Comparison of ENCODE assay signal across 22 cellular contexts in the genomic region with DNA sequence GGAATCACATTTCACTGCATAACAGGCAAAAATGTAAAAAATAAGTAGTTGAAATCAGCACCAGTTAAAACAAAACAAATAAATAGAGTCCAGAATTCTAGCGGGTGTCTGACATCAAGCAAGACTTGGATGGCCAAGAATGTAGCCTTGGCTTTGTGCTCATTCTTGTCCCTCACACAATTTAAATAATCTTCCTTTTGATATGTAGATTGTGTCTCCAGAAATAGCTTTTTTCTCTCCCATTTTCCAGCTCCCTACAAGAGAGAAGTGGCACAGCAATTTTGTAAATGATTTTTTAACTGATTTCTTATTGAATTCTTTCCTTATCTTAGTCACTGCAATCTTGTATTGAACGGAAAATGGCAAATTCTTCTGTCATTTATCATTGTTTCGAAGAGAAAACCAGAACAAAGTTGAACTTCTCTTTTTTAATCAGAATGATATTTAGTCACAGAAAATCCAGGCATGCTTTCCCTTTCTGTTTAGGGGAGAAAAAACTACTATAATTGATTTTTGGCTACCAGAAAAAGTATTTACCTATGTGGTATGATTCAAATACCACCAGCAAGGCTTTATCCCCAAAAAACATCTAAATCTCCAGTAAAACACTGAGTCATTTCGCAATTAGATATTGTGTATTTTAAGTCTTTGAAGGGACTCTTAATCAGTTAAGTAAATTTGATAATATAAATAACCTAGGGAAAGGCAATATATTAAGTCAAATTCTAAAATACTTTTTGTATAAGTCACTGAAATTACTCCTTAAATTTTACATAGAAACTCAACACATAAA.
DNase-seq lines count a peak whose midpoint lies in the region; ATAC-seq, FAIRE-seq and TF ChIP-seq lines count a peak whose summit lies in the region.
"Had no signal": no experiment of that assay in that cellular context is flagged by ENCODE, and none has a peak within 500 bp of the region (broad histone marks: within the 10 kb centered on the region; RNA-seq: fewer than 3 reads in every experiment).

No MANE protein-coding gene starts in this region.

- no peak for TF ChIP-seq EP300 in A549 (IDR thresholded peaks at IDR 0.05)

- no peaks in the 10 kb centered on the region for H3K9me3 ChIP-seq in A549
- H3K9me3 ChIP-seq: breast epithelium, neutrophil, upper lobe of left lung had no signal

- WGBS in A549 (ENCODE audit: missing lambda C conversion rate): 21% methylated on average over 4 of the region's 4 CpGs

- TF ChIP-seq CTCF in A549 (IDR thresholded peaks at IDR 0.05): no peak

- DNase-seq in A549 (ENCODE audit: low read depth in 1 of 2, low spot score in 1 of 2): no peak
- DNase-seq in HS-5 (ENCODE audit: low read depth): peak; percentile 38
- DNase-seq in astrocyte of the hippocampus (ENCODE audit: low read depth, low spot score): peak; percentile 21
- DNase-seq in iris pigment epithelial cell (ENCODE audit: low read depth): peak; percentile 62
- no peak for DNase-seq in activated naive CD4-positive, alpha-beta T cell treated with Interleukin-2 at 50 U/mL for 16 hours
- DNase-seq in AML-193 (lab: John Stamatoyannopoulos, UW): no peak
- no peak for DNase-seq in NCI-H1092 (lab: John Stamatoyannopoulos, UW)
- DNase-seq: activated CD4-positive, alpha-beta T cell treated with anti-CD3 and anti-CD28 coated beads, Interleukin-2, amount 50 U/mL, for 48 hours; activated CD4-positive, CD25-positive, alpha-beta regulatory T cell; activated CD8-positive, alpha-beta memory T cell treated with anti-CD3 and anti-CD28 coated beads, Interleukin-2, amount 50 U/mL, for 48 hours; activated naive CD8-positive, alpha-beta T cell treated with anti-CD3 and anti-CD28 coated beads, Interleukin-2, amount 50 U/mL, for 24 hours; COR-L47; MM.1S; NCI-H146; NCI-H2171; NCI-H526; T1000; upper lobe of left lung had no signal

- ATAC-seq in A549: no peak
- no peak for ATAC-seq in HG03520 (IDR thresholded peaks at IDR 0.05; ENCODE audit: unreplicated experiment)
- ATAC-seq: activated naive CD8-positive, alpha-beta T cell treated with anti-CD3 and anti-CD28 coated beads, Interleukin-2, amount 50 U/mL, for 24 hours had no signal

- POLR2A ChIA-PET in A549 (lab: Yijun Ruan, JAX): no interaction called here

- no peak overlapping the region for H3K27ac ChIP-seq in A549
- H3K27ac ChIP-seq: breast epithelium, hepatocyte, neutrophil, upper lobe of left lung had no signal

- CTCF ChIA-PET in A549 (lab: Yijun Ruan, JAX): no interaction called here

- FAIRE-seq in A549 (lab: Jason Lieb, UNC): peak; percentile 32

- TF ChIP-seq RAD21 in A549 (conservative IDR thresholded peaks at IDR 0.05 in 1 of 2, IDR thresholded peaks at IDR 0.05 in 1 of 2): no peak

- H3K4me3 ChIP-seq in A549: no peak overlapping the region
- H3K4me3 ChIP-seq: breast epithelium, hepatocyte, upper lobe of left lung had no signal

- peaks cover 7% of the 10 kb centered on the region; the same call in 1 of the 3 replicates for H3K4me1 ChIP-seq in A549
- H3K4me1 ChIP-seq: breast epithelium, upper lobe of left lung had no signal

- peak overlapping the region; percentile 36 for H3K4me2 ChIP-seq in A549
- H3K4me2 ChIP-seq: hepatocyte had no signal

- no peak for TF ChIP-seq POLR2A in A549 (IDR thresholded peaks at IDR 0.05; ENCODE audit: low read length)

TF ChIP-seq in A549, 52 proteins besides CTCF, POLR2A, EP300 and RAD21:
- no peak for TF ChIP-seq ESRRA (IDR thresholded peaks at IDR 0.05; ENCODE audit: borderline replicate concordance, low read length)
- TF ChIP-seq NR3C1 (IDR thresholded peaks at IDR 0.05): no peak
- no peak for TF ChIP-seq EHMT2 (IDR thresholded peaks at IDR 0.05; ENCODE audit: low read depth)
- TF ChIP-seq ZNF302 (CRISPR knock-in tag; IDR thresholded peaks at IDR 0.05): no peak
- no peak for TF ChIP-seq POLR2AphosphoS2 (conservative IDR thresholded peaks at IDR 0.05; ENCODE audit: low read length)
- no peak for TF ChIP-seq CEBPB (IDR thresholded peaks at IDR 0.05)
- TF ChIP-seq SMC3 (IDR thresholded peaks at IDR 0.05): no peak
- TF ChIP-seq, protein P1, sequence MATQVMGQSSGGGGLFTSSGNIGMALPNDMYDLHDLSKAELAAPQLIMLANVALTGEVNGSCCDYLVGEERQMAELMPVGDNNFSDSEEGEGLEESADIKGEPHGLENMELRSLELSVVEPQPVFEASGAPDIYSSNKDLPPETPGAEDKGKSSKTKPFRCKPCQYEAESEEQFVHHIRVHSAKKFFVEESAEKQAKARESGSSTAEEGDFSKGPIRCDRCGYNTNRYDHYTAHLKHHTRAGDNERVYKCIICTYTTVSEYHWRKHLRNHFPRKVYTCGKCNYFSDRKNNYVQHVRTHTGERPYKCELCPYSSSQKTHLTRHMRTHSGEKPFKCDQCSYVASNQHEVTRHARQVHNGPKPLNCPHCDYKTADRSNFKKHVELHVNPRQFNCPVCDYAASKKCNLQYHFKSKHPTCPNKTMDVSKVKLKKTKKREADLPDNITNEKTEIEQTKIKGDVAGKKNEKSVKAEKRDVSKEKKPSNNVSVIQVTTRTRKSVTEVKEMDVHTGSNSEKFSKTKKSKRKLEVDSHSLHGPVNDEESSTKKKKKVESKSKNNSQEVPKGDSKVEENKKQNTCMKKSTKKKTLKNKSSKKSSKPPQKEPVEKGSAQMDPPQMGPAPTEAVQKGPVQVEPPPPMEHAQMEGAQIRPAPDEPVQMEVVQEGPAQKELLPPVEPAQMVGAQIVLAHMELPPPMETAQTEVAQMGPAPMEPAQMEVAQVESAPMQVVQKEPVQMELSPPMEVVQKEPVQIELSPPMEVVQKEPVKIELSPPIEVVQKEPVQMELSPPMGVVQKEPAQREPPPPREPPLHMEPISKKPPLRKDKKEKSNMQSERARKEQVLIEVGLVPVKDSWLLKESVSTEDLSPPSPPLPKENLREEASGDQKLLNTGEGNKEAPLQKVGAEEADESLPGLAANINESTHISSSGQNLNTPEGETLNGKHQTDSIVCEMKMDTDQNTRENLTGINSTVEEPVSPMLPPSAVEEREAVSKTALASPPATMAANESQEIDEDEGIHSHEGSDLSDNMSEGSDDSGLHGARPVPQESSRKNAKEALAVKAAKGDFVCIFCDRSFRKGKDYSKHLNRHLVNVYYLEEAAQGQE (IDR thresholded peaks at IDR 0.05): no peak
- TF ChIP-seq, protein P2, sequence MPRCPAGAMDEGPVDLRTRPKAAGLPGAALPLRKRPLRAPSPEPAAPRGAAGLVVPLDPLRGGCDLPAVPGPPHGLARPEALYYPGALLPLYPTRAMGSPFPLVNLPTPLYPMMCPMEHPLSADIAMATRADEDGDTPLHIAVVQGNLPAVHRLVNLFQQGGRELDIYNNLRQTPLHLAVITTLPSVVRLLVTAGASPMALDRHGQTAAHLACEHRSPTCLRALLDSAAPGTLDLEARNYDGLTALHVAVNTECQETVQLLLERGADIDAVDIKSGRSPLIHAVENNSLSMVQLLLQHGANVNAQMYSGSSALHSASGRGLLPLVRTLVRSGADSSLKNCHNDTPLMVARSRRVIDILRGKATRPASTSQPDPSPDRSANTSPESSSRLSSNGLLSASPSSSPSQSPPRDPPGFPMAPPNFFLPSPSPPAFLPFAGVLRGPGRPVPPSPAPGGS (IDR thresholded peaks at IDR 0.05): no peak
- no peak for TF ChIP-seq TFCP2L1 (CRISPR knock-in tag; IDR thresholded peaks at IDR 0.05)
- TF ChIP-seq, protein P3, sequence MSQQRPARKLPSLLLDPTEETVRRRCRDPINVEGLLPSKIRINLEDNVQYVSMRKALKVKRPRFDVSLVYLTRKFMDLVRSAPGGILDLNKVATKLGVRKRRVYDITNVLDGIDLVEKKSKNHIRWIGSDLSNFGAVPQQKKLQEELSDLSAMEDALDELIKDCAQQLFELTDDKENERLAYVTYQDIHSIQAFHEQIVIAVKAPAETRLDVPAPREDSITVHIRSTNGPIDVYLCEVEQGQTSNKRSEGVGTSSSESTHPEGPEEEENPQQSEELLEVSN (IDR thresholded peaks at IDR 0.05; ENCODE audit: borderline replicate concordance, low read depth): no peak
- no peak for TF ChIP-seq HOXB5 (CRISPR knock-in tag; IDR thresholded peaks at IDR 0.05)
- TF ChIP-seq HEYL (CRISPR knock-in tag; IDR thresholded peaks at IDR 0.05): no peak
- TF ChIP-seq RNF2 (IDR thresholded peaks at IDR 0.05; ENCODE audit: borderline replicate concordance, low read depth): no peak
- TF ChIP-seq, protein P4, sequence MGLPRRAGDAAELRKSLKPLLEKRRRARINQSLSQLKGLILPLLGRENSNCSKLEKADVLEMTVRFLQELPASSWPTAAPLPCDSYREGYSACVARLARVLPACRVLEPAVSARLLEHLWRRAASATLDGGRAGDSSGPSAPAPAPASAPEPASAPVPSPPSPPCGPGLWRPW (IDR thresholded peaks at IDR 0.05): no peak
TF ChIP-seq in A549: peak in this region for 0.

Comparison
In these comparisons a context has a peak if more than half of its experiments do, and no peak if none do; other contexts are left out.
1. DNase-seq: peak in HS-5 (single experiment), astrocyte of the hippocampus (single experiment) and iris pigment epithelial cell (single experiment); none in A549 (0 of 2), activated naive CD4-positive, alpha-beta T cell treated with Interleukin-2 at 50 U/mL for 16 hours (single experiment), AML-193 (0 of 2) and NCI-H1092 (single experiment).